ENCODE assay signal across 8 cellular contexts in genomic region chr11:65112226-65112550, GRCh38. TPM values are rescaled to one million over a fixed set of nuclear protein-coding genes. Genes with fewer than 3 reads are reported as not detected.
DNase-seq lines count a peak whose midpoint lies in the region; ATAC-seq, FAIRE-seq and TF ChIP-seq lines count a peak whose summit lies in the region.

No MANE protein-coding gene starts in this region.

- H3K9me3 Mint-ChIP-seq in T-helper 1 cell treated with Interleukin-12 subunit alpha and Interleukin-12 subunit beta and Interleukin-4 antibody, amounts not matched to agents 30 μg/mL and 1 μg/mL, for 36 hours = no peaks in the 10 kb centered on the region
- H3K9me3 Mint-ChIP-seq in activated naive CD8-positive, alpha-beta T cell treated with anti-CD3 and anti-CD28 coated beads, Interleukin-2, amount 50 U/mL, for 24 hours = no peaks in the 10 kb centered on the region

- TF ChIP-seq CTCF in kidney (IDR thresholded peaks at IDR 0.05; ENCODE audit: borderline replicate concordance, extremely low read depth, insufficient read depth) (no peak), suprapubic skin (IDR thresholded peaks at IDR 0.05) (no peak)

- ATAC-seq in activated naive CD8-positive, alpha-beta T cell treated with anti-CD3 and anti-CD28 coated beads, Interleukin-2, amount 50 U/mL, for 24 hours = no peak
- ATAC-seq in GM18502 (IDR thresholded peaks at IDR 0.05; ENCODE audit: poor library complexity, unreplicated experiment) = no peak

- peaks cover 21% of the 10 kb centered on the region for H3K4me1 Mint-ChIP-seq in T-helper 1 cell treated with Interleukin-12 subunit alpha and Interleukin-12 subunit beta and Interleukin-4 antibody, amounts not matched to agents 30 μg/mL and 1 μg/mL, for 36 hours (ENCODE audit: low read depth)
- peaks cover 48% of the 10 kb centered on the region for H3K4me1 Mint-ChIP-seq in activated naive CD8-positive, alpha-beta T cell treated with anti-CD3 and anti-CD28 coated beads, Interleukin-2, amount 50 U/mL, for 24 hours

- H3K27me3 ChIP-seq in suprapubic skin = no peaks in the 10 kb centered on the region

- H3K9me3 ChIP-seq in kidney (ENCODE audit: control insufficient read depth in 1 of 2, low read length in 2 of 2) (no peaks in the 10 kb centered on the region), suprapubic skin (no peaks in the 10 kb centered on the region)

- no peak for DNase-seq in T-helper 1 cell
- DNase-seq in activated naive CD8-positive, alpha-beta T cell treated with anti-CD3 and anti-CD28 coated beads, Interleukin-2, amount 50 U/mL, for 24 hours = no peak
- no peak for DNase-seq in kidney
- DNase-seq in suprapubic skin (ENCODE audit: low spot score in 2 of 2) = no peak
- no peak for DNase-seq in HT-29 (ENCODE audit: low spot score)
- no peak for DNase-seq in NCI-H82 treated with DMSO at 0.1 percent for 48 hours (lab: John Stamatoyannopoulos, UW; ENCODE audit: unreplicated experiment)

- no peak for TF ChIP-seq POLR2A in suprapubic skin (IDR thresholded peaks at IDR 0.05)

- peak overlapping the region; percentile 90 for H3K4me3 Mint-ChIP-seq in T-helper 1 cell treated with Interleukin-12 subunit alpha and Interleukin-12 subunit beta and Interleukin-4 antibody, amounts not matched to agents 30 μg/mL and 1 μg/mL, for 36 hours
- peak overlapping the region; percentile 79 for H3K4me3 Mint-ChIP-seq in activated naive CD8-positive, alpha-beta T cell treated with anti-CD3 and anti-CD28 coated beads, Interleukin-2, amount 50 U/mL, for 24 hours

- TF ChIP-seq EP300 in suprapubic skin (IDR thresholded peaks at IDR 0.05) = no peak

- H3K27ac ChIP-seq in kidney (ENCODE audit: low read depth in 2 of 2, low read length in 2 of 2) (peak overlapping the region in 1 of 2 donors; percentile 41), suprapubic skin (peak overlapping the region; percentile 59)

- 2% methylated on average over 6 of the region's 28 CpGs for WGBS in suprapubic skin

- H3K4me3 ChIP-seq in kidney (ENCODE audit: low read length in 2 of 2) (peak overlapping the region; percentile 44 to 63), suprapubic skin (peak overlapping the region; percentile 61)

- H3K27ac Mint-ChIP-seq in T-helper 1 cell treated with Interleukin-12 subunit alpha and Interleukin-12 subunit beta and Interleukin-4 antibody, amounts not matched to agents 30 μg/mL and 1 μg/mL, for 36 hours = peak overlapping the region; percentile 91
- H3K27ac Mint-ChIP-seq in activated naive CD8-positive, alpha-beta T cell treated with anti-CD3 and anti-CD28 coated beads, Interleukin-2, amount 50 U/mL, for 24 hours = peak overlapping the region; percentile 81

- H3K9ac ChIP-seq in kidney (ENCODE audit: low read length in 2 of 2) = peak overlapping the region; percentile 46 to 58

- H3K27me3 Mint-ChIP-seq in T-helper 1 cell treated with Interleukin-12 subunit alpha and Interleukin-12 subunit beta and Interleukin-4 antibody, amounts not matched to agents 30 μg/mL and 1 μg/mL, for 36 hours (ENCODE audit: low read depth) = no peaks in the 10 kb centered on the region
- H3K27me3 Mint-ChIP-seq in activated naive CD8-positive, alpha-beta T cell treated with anti-CD3 and anti-CD28 coated beads, Interleukin-2, amount 50 U/mL, for 24 hours = no peaks in the 10 kb centered on the region

- H3K36me3 Mint-ChIP-seq in T-helper 1 cell treated with Interleukin-12 subunit alpha and Interleukin-12 subunit beta and Interleukin-4 antibody, amounts not matched to agents 30 μg/mL and 1 μg/mL, for 36 hours (ENCODE audit: low read depth) = peaks cover 3% of the 10 kb centered on the region
- peaks cover 12% of the 10 kb centered on the region for H3K36me3 Mint-ChIP-seq in activated naive CD8-positive, alpha-beta T cell treated with anti-CD3 and anti-CD28 coated beads, Interleukin-2, amount 50 U/mL, for 24 hours (ENCODE audit: low read depth)

- intact Hi-C loops in kidney (cut with DNase I) = no loop called here

- H3K4me1 ChIP-seq in kidney (ENCODE audit: control insufficient read depth in 1 of 2, insufficient read depth in 1 of 2, low read depth in 1 of 2, low read length in 2 of 2) (peaks cover 10 to 43% of the 10 kb centered on the region in 2 donors), suprapubic skin (peaks cover 66% of the 10 kb centered on the region)

- no peak for FAIRE-seq in kidney (lab: Jason Lieb, UNC)

- H3K36me3 ChIP-seq in kidney (ENCODE audit: control insufficient read depth in 1 of 2, insufficient read depth in 2 of 2, low read length in 2 of 2) (peaks cover 0 to 6% of the 10 kb centered on the region in 2 donors), suprapubic skin (peaks cover 26% of the 10 kb centered on the region)

RNA-seq across cellular contexts. Expression of gene TM7SF2, which starts 0.5 kb away (rescaled TPM):
- total RNA-seq in kidney = 20.9 TPM
- polyA plus RNA-seq in kidney (ENCODE audit: insufficient read depth, low read depth, low replicate concordance) = 88.2 TPM
- total RNA-seq in suprapubic skin = 100 to 1,000 TPM in 2 of 4 donors, 10 to 100 TPM in 2; 76.5 to 214 (median 145) TPM
- 84.4 and 113 TPM in 2 replicates for total RNA-seq in HT-29 (2014; rRNA removed; shearing (Covaris generic))

RNA-seq across cellular contexts. Expression of gene ZNHIT2, which starts 5.3 kb away (rescaled TPM):
- total RNA-seq in kidney = 14.0 TPM
- polyA plus RNA-seq in kidney (ENCODE audit: insufficient read depth, low read depth, low replicate concordance) = 21.1 TPM
- 10 to 100 TPM in 3 of 4 donors, 1 to 10 TPM in 1; 9.0 to 23.3 (median 17.6) TPM for total RNA-seq in suprapubic skin
- 104 and 115 TPM in 2 replicates for total RNA-seq in HT-29 (2014; rRNA removed; shearing (Covaris generic))

RNA-seq across cellular contexts. Expression of gene FAU, which starts 9.7 kb away (rescaled TPM):
- total RNA-seq in kidney (794 TPM), suprapubic skin (100 to 1,000 TPM; 584 to 609 (median 602) TPM)
- 927 TPM for polyA plus RNA-seq in kidney (ENCODE audit: insufficient read depth, low read depth, low replicate concordance)
- total RNA-seq in HT-29 (2014; rRNA removed; shearing (Covaris generic)) = 835 and 863 TPM in 2 replicates

RNA-seq across cellular contexts. Expression of gene MRPL49, which starts 9.9 kb away (rescaled TPM):
- total RNA-seq in kidney = 53.3 TPM
- polyA plus RNA-seq in kidney (ENCODE audit: insufficient read depth, low read depth, low replicate concordance) = 76.7 TPM
- 10 to 100 TPM; 48.0 to 68.5 (median 61.7) TPM for total RNA-seq in suprapubic skin
- total RNA-seq in HT-29 (2014; rRNA removed; shearing (Covaris generic)) = 153 and 200 TPM in 2 replicates

RNA-seq across cellular contexts. Expression of gene VPS51, which starts 16.2 kb away (rescaled TPM):
- total RNA-seq in kidney (110 TPM), suprapubic skin (100 to 1,000 TPM; 465 to 843 (median 596) TPM)
- 98.3 TPM for polyA plus RNA-seq in kidney (ENCODE audit: insufficient read depth, low read depth, low replicate concordance)
- 549 and 628 TPM in 2 replicates for total RNA-seq in HT-29 (2014; rRNA removed; shearing (Covaris generic))
